Comparison of ENCODE assay signal across 2 cellular contexts in the genomic region with DNA sequence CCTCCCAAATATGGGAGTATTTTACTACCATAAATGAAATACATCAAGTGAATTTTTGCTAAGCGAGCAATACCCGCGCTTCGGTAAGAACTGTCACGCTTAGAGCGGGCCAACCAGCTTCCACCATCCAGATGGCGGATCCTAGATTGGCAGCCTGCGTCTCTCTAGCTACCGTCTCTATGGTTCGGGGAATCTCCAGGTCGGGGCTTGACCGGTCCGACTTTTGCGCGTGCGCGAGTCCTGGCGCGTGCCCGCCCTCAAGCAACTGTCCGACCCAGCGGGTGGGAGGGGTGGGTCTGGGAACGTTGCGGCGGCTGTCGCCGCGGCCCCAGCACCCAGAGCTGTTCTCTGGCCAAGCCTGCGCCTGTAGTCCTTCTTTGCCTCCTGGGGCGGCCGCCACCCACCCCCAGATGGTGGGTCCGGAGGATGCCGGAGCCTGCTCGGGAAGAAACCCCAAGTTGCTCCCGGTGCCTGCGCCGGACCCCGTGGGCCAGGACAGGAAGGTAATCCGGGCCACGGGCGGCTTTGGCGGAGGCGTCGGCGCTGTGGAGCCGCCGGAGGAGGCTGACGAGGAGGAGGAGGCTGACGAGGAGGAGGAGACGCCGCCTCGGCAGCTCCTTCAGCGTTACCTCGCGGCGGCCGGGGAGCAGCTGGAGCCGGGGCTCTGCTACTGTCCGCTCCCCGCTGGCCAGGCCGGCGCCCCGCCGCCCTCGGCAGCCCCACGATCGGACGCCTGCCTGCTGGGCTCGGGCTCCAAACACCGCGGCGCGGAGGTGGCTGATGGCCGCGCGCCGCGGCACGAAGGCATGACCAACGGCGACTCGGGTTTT.
TF ChIP-seq lines count a peak whose summit lies in the region.

A gene (plus strand): TSS at position 338 of the 830 bp plus-strand sequence. CDS start 73 bp downstream, at position 411.

TF ChIP-seq in HEK293, 187 proteins besides CTCF, POLR2A, EP300 and RAD21 (continued from another document and continues in another):
- TF ChIP-seq, protein P1, sequence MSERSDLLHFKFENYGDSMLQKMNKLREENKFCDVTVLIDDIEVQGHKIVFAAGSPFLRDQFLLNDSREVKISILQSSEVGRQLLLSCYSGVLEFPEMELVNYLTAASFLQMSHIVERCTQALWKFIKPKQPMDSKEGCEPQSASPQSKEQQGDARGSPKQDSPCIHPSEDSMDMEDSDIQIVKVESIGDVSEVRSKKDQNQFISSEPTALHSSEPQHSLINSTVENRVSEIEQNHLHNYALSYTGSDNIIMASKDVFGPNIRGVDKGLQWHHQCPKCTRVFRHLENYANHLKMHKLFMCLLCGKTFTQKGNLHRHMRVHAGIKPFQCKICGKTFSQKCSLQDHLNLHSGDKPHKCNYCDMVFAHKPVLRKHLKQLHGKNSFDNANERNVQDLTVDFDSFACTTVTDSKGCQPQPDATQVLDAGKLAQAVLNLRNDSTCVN (tag by site-specific recombination; optimal IDR thresholded peaks at IDR 0.05): peak; percentile 83
- TF ChIP-seq ZNF426 (tag by site-specific recombination; IDR thresholded peaks at IDR 0.05) (no peak), ZNF175 (tag by site-specific recombination; IDR thresholded peaks at IDR 0.05) (no peak), ZNF623 (tag by site-specific recombination; IDR thresholded peaks at IDR 0.05) (no peak), KLF1 (tag by site-specific recombination; IDR thresholded peaks at IDR 0.05) (peak; percentile 73), SP2 (tag by site-specific recombination; IDR thresholded peaks at IDR 0.05) (peak; percentile 89), KLF7 (tag by site-specific recombination; IDR thresholded peaks at IDR 0.05; ENCODE audit: borderline replicate concordance) (no peak), EGR2 (tag by site-specific recombination; IDR thresholded peaks at IDR 0.05; ENCODE audit: low read depth) (peak; percentile 93), BCL11A (tag by site-specific recombination; IDR thresholded peaks at IDR 0.05; ENCODE audit: low read depth) (peak; percentile 69; the same call in 1 of the 2 replicates), OSR2 (tag by site-specific recombination; IDR thresholded peaks at IDR 0.05) (0 out of 2 replicates have a peak, but pooled peaks have one; percentile 11), WT1 (tag by site-specific recombination; IDR thresholded peaks at IDR 0.05) (no peak), ZNF37A (tag by site-specific recombination; IDR thresholded peaks at IDR 0.05) (no peak), SETDB1 (IDR thresholded peaks at IDR 0.05; ENCODE audit: insufficient read length, low read length) (no peak), GLI4 (tag by site-specific recombination; IDR thresholded peaks at IDR 0.05) (peak; percentile 43; the same call in 1 of the 2 replicates), HOXA7 (CRISPR knock-in tag; IDR thresholded peaks at IDR 0.05; ENCODE audit: borderline replicate concordance) (no peak), ZNF76 (tag by site-specific recombination; IDR thresholded peaks at IDR 0.05; ENCODE audit: borderline replicate concordance, low read depth) (peak; percentile 53; the same call in 1 of the 2 replicates), ZNF529 (tag by site-specific recombination; IDR thresholded peaks at IDR 0.05; ENCODE audit: insufficient replicate concordance) (no peak), MYNN (tag by site-specific recombination; IDR thresholded peaks at IDR 0.05; ENCODE audit: borderline replicate concordance) (no peak), FEZF1 (tag by site-specific recombination; IDR thresholded peaks at IDR 0.05) (no peak), ZNF624 (tag by site-specific recombination; IDR thresholded peaks at IDR 0.05) (no peak), ZBTB20 (tag by site-specific recombination; IDR thresholded peaks at IDR 0.05) (peak; percentile 60; the same call in 1 of the 2 replicates), ZNF677 (tag by site-specific recombination; IDR thresholded peaks at IDR 0.05) (peak; percentile 93), ZIC2 (tag by site-specific recombination; IDR thresholded peaks at IDR 0.05) (peak; percentile 72), ZNF549 (tag by site-specific recombination; IDR thresholded peaks at IDR 0.05) (no peak), ZNF16 (tag by site-specific recombination; IDR thresholded peaks at IDR 0.05; ENCODE audit: low read depth) (no peak), GLIS1 (tag by site-specific recombination; IDR thresholded peaks at IDR 0.05) (peak; percentile 59)
- TF ChIP-seq, protein P2, sequence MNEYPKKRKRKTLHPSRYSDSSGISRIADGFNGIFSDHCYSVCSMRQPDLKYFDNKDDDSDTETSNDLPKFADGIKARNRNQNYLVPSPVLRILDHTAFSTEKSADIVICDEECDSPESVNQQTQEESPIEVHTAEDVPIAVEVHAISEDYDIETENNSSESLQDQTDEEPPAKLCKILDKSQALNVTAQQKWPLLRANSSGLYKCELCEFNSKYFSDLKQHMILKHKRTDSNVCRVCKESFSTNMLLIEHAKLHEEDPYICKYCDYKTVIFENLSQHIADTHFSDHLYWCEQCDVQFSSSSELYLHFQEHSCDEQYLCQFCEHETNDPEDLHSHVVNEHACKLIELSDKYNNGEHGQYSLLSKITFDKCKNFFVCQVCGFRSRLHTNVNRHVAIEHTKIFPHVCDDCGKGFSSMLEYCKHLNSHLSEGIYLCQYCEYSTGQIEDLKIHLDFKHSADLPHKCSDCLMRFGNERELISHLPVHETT (tag by site-specific recombination; IDR thresholded peaks at IDR 0.05): no peak
- TF ChIP-seq, protein P3, sequence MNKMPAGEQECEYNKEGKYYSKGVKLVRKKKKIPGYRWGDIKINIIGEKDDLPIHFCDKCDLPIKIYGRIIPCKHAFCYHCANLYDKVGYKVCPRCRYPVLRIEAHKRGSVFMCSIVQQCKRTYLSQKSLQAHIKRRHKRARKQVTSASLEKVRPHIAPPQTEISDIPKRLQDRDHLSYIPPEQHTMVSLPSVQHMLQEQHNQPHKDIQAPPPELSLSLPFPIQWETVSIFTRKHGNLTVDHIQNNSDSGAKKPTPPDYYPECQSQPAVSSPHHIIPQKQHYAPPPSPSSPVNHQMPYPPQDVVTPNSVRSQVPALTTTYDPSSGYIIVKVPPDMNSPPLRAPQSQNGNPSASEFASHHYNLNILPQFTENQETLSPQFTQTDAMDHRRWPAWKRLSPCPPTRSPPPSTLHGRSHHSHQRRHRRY (tag by site-specific recombination; IDR thresholded peaks at IDR 0.05): no peak
- TF ChIP-seq, protein P4, sequence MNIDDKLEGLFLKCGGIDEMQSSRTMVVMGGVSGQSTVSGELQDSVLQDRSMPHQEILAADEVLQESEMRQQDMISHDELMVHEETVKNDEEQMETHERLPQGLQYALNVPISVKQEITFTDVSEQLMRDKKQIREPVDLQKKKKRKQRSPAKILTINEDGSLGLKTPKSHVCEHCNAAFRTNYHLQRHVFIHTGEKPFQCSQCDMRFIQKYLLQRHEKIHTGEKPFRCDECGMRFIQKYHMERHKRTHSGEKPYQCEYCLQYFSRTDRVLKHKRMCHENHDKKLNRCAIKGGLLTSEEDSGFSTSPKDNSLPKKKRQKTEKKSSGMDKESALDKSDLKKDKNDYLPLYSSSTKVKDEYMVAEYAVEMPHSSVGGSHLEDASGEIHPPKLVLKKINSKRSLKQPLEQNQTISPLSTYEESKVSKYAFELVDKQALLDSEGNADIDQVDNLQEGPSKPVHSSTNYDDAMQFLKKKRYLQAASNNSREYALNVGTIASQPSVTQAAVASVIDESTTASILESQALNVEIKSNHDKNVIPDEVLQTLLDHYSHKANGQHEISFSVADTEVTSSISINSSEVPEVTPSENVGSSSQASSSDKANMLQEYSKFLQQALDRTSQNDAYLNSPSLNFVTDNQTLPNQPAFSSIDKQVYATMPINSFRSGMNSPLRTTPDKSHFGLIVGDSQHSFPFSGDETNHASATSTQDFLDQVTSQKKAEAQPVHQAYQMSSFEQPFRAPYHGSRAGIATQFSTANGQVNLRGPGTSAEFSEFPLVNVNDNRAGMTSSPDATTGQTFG (tag by site-specific recombination; IDR thresholded peaks at IDR 0.05; ENCODE audit: borderline replicate concordance): no peak

TF ChIP-seq in GM12878, 131 proteins besides CTCF, POLR2A, EP300 and RAD21 (continued from another document and continues in another):
- TF ChIP-seq, protein P5, sequence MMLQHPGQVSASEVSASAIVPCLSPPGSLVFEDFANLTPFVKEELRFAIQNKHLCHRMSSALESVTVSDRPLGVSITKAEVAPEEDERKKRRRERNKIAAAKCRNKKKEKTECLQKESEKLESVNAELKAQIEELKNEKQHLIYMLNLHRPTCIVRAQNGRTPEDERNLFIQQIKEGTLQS (IDR thresholded peaks at IDR 0.05; ENCODE audit: borderline replicate concordance, extremely low read depth, low read depth, low read length): no peak
- TF ChIP-seq PAX5 (IDR thresholded peaks at IDR 0.05; ENCODE audit: borderline replicate concordance, low read depth, low read length) (peak; percentile 51; the same call in 1 of the 2 replicates), TCF3 (IDR thresholded peaks at IDR 0.05; ENCODE audit: borderline replicate concordance, insufficient read depth, low read depth, low read length) (no peak), JUND (IDR thresholded peaks at IDR 0.05; ENCODE audit: low read depth, low read length) (no peak), JUNB (IDR thresholded peaks at IDR 0.05) (no peak), ETV6 (conservative IDR thresholded peaks at IDR 0.05 in 1 of 2, IDR thresholded peaks at IDR 0.05 in 1 of 2; ENCODE audit: borderline replicate concordance in 1 of 2, low read depth in 1 of 2) (no peak), BRCA1 (IDR thresholded peaks at IDR 0.05; ENCODE audit: low read depth, low read length) (no peak)
- TF ChIP-seq, protein P6, sequence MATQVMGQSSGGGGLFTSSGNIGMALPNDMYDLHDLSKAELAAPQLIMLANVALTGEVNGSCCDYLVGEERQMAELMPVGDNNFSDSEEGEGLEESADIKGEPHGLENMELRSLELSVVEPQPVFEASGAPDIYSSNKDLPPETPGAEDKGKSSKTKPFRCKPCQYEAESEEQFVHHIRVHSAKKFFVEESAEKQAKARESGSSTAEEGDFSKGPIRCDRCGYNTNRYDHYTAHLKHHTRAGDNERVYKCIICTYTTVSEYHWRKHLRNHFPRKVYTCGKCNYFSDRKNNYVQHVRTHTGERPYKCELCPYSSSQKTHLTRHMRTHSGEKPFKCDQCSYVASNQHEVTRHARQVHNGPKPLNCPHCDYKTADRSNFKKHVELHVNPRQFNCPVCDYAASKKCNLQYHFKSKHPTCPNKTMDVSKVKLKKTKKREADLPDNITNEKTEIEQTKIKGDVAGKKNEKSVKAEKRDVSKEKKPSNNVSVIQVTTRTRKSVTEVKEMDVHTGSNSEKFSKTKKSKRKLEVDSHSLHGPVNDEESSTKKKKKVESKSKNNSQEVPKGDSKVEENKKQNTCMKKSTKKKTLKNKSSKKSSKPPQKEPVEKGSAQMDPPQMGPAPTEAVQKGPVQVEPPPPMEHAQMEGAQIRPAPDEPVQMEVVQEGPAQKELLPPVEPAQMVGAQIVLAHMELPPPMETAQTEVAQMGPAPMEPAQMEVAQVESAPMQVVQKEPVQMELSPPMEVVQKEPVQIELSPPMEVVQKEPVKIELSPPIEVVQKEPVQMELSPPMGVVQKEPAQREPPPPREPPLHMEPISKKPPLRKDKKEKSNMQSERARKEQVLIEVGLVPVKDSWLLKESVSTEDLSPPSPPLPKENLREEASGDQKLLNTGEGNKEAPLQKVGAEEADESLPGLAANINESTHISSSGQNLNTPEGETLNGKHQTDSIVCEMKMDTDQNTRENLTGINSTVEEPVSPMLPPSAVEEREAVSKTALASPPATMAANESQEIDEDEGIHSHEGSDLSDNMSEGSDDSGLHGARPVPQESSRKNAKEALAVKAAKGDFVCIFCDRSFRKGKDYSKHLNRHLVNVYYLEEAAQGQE (IDR thresholded peaks at IDR 0.05; ENCODE audit: low read depth, low read length): no peak
- TF ChIP-seq, protein P7, sequence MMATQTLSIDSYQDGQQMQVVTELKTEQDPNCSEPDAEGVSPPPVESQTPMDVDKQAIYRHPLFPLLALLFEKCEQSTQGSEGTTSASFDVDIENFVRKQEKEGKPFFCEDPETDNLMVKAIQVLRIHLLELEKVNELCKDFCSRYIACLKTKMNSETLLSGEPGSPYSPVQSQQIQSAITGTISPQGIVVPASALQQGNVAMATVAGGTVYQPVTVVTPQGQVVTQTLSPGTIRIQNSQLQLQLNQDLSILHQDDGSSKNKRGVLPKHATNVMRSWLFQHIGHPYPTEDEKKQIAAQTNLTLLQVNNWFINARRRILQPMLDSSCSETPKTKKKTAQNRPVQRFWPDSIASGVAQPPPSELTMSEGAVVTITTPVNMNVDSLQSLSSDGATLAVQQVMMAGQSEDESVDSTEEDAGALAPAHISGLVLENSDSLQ (IDR thresholded peaks at IDR 0.05): peak; percentile 96
- TF ChIP-seq, protein P8, sequence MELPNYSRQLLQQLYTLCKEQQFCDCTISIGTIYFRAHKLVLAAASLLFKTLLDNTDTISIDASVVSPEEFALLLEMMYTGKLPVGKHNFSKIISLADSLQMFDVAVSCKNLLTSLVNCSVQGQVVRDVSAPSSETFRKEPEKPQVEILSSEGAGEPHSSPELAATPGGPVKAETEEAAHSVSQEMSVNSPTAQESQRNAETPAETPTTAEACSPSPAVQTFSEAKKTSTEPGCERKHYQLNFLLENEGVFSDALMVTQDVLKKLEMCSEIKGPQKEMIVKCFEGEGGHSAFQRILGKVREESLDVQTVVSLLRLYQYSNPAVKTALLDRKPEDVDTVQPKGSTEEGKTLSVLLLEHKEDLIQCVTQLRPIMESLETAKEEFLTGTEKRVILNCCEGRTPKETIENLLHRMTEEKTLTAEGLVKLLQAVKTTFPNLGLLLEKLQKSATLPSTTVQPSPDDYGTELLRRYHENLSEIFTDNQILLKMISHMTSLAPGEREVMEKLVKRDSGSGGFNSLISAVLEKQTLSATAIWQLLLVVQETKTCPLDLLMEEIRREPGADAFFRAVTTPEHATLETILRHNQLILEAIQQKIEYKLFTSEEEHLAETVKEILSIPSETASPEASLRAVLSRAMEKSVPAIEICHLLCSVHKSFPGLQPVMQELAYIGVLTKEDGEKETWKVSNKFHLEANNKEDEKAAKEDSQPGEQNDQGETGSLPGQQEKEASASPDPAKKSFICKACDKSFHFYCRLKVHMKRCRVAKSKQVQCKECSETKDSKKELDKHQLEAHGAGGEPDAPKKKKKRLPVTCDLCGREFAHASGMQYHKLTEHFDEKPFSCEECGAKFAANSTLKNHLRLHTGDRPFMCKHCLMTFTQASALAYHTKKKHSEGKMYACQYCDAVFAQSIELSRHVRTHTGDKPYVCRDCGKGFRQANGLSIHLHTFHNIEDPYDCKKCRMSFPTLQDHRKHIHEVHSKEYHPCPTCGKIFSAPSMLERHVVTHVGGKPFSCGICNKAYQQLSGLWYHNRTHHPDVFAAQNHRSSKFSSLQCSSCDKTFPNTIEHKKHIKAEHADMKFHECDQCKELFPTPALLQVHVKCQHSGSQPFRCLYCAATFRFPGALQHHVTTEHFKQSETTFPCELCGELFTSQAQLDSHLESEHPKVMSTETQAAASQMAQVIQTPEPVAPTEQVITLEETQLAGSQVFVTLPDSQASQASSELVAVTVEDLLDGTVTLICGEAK (IDR thresholded peaks at IDR 0.05; ENCODE audit: borderline replicate concordance): no peak
